1 cellular context compared by ENCODE assay signal in the genomic region with DNA sequence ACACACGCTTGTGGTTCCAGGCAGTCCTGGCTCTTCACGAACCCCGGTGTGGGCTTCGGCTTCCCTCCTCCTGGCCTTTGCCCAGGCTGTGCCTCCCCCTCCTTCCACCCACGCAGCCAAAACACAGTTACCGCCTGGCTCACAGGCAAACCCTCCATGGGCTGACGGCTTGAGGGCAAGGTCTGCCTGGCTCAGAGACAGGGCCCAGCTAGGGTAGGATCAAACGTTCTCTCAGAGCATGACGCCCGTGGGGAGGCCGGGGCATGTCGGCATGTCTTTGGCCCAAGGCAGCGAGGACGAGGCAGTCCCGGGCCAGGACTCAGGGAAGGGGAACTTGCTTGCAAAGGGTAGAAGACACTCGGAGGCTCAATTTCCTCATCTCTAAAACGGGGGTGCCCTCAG.
TF ChIP-seq lines count a peak whose summit lies in the region.

No MANE protein-coding gene starts in this region.

TF ChIP-seq in HepG2, 621 proteins besides CTCF, POLR2A, EP300 and RAD21 (continued from another document and continues in another):
- TF ChIP-seq RERE (CRISPR knock-in tag; IDR thresholded peaks at IDR 0.05; ENCODE audit: low read depth): no peak
- TF ChIP-seq ZFP90 (CRISPR knock-in tag; IDR thresholded peaks at IDR 0.05; ENCODE audit: borderline replicate concordance): no peak
- TF ChIP-seq MED13 (CRISPR knock-in tag; IDR thresholded peaks at IDR 0.05): no peak
- TF ChIP-seq MTA3 (CRISPR knock-in tag; IDR thresholded peaks at IDR 0.05): no peak
- peak; percentile 38 for TF ChIP-seq HDAC2 (CRISPR knock-in tag; IDR thresholded peaks at IDR 0.05)
- no peak for TF ChIP-seq PAWR (CRISPR knock-in tag; IDR thresholded peaks at IDR 0.05; ENCODE audit: borderline replicate concordance)
- no peak for TF ChIP-seq POLR2AphosphoS5 (IDR thresholded peaks at IDR 0.05; ENCODE audit: low read depth, low read length)
- no peak for TF ChIP-seq SSRP1 (CRISPR knock-in tag; IDR thresholded peaks at IDR 0.05)
- TF ChIP-seq KDM5A (IDR thresholded peaks at IDR 0.05; ENCODE audit: borderline replicate concordance, low read length): no peak
- TF ChIP-seq HNRNPL (IDR thresholded peaks at IDR 0.05; ENCODE audit: low read depth, low read length): peak; percentile 94
- no peak for TF ChIP-seq NFIC (IDR thresholded peaks at IDR 0.05; ENCODE audit: low read length)
- TF ChIP-seq SALL1 (CRISPR knock-in tag; IDR thresholded peaks at IDR 0.05): peak; percentile 86
- peak; percentile 69; the same call in 1 of the 2 replicates for TF ChIP-seq ZNF17 (CRISPR knock-in tag; IDR thresholded peaks at IDR 0.05)
- TF ChIP-seq HIVEP1 (CRISPR knock-in tag; IDR thresholded peaks at IDR 0.05): peak; percentile 56; the same call in 1 of the 2 replicates
- TF ChIP-seq CSRNP1 (CRISPR knock-in tag; IDR thresholded peaks at IDR 0.05): no peak
- TF ChIP-seq ZNF367 (CRISPR knock-in tag; IDR thresholded peaks at IDR 0.05; ENCODE audit: borderline replicate concordance): no peak
- no peak for TF ChIP-seq ZNF33A (CRISPR knock-in tag; IDR thresholded peaks at IDR 0.05; ENCODE audit: borderline replicate concordance)
- TF ChIP-seq HOXA9 (CRISPR knock-in tag; IDR thresholded peaks at IDR 0.05; ENCODE audit: borderline replicate concordance): no peak
- no peak for TF ChIP-seq ZSCAN30 (CRISPR knock-in tag; IDR thresholded peaks at IDR 0.05)
- peak; percentile 36; the same call in 1 of the 2 replicates for TF ChIP-seq RXRA (CRISPR knock-in tag; IDR thresholded peaks at IDR 0.05)
- no peak for TF ChIP-seq EEA1 (CRISPR knock-in tag; IDR thresholded peaks at IDR 0.05; ENCODE audit: borderline replicate concordance)
- no peak for TF ChIP-seq AHR (CRISPR knock-in tag; IDR thresholded peaks at IDR 0.05)
- no peak for TF ChIP-seq ATF5 (CRISPR knock-in tag; IDR thresholded peaks at IDR 0.05; ENCODE audit: low read depth)
- peak; percentile 53; the same call in 1 of the 2 replicates for TF ChIP-seq ZMYM2 (CRISPR knock-in tag; IDR thresholded peaks at IDR 0.05)
- no peak for TF ChIP-seq ZNF512B (CRISPR knock-in tag; IDR thresholded peaks at IDR 0.05; ENCODE audit: borderline replicate concordance)
- TF ChIP-seq ZKSCAN5 (CRISPR knock-in tag; IDR thresholded peaks at IDR 0.05): no peak
- TF ChIP-seq AGO2 (optimal IDR thresholded peaks at IDR 0.05; ENCODE audit: low read depth, low read length): no peak
- TF ChIP-seq, protein P1, sequence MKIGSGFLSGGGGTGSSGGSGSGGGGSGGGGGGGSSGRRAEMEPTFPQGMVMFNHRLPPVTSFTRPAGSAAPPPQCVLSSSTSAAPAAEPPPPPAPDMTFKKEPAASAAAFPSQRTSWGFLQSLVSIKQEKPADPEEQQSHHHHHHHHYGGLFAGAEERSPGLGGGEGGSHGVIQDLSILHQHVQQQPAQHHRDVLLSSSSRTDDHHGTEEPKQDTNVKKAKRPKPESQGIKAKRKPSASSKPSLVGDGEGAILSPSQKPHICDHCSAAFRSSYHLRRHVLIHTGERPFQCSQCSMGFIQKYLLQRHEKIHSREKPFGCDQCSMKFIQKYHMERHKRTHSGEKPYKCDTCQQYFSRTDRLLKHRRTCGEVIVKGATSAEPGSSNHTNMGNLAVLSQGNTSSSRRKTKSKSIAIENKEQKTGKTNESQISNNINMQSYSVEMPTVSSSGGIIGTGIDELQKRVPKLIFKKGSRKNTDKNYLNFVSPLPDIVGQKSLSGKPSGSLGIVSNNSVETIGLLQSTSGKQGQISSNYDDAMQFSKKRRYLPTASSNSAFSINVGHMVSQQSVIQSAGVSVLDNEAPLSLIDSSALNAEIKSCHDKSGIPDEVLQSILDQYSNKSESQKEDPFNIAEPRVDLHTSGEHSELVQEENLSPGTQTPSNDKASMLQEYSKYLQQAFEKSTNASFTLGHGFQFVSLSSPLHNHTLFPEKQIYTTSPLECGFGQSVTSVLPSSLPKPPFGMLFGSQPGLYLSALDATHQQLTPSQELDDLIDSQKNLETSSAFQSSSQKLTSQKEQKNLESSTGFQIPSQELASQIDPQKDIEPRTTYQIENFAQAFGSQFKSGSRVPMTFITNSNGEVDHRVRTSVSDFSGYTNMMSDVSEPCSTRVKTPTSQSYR (CRISPR knock-in tag; IDR thresholded peaks at IDR 0.05; ENCODE audit: borderline replicate concordance): peak; percentile 35; the same call in 1 of the 2 replicates
- TF ChIP-seq CCDC6 (CRISPR knock-in tag; IDR thresholded peaks at IDR 0.05): 0 out of 2 replicates have a peak, but pooled peaks have one; percentile 35
- no peak for TF ChIP-seq ARID3A (IDR thresholded peaks at IDR 0.05; ENCODE audit: low read depth, low read length)
- peak; percentile 8 for TF ChIP-seq RBM39 (IDR thresholded peaks at IDR 0.05; ENCODE audit: low read depth, low read length, poor library complexity, severe bottlenecking)
- no peak for TF ChIP-seq ZNF780A (CRISPR knock-in tag; IDR thresholded peaks at IDR 0.05)
- TF ChIP-seq REPIN1 (CRISPR knock-in tag; IDR thresholded peaks at IDR 0.05; ENCODE audit: borderline replicate concordance, low read depth): no peak
- TF ChIP-seq, protein P2, sequence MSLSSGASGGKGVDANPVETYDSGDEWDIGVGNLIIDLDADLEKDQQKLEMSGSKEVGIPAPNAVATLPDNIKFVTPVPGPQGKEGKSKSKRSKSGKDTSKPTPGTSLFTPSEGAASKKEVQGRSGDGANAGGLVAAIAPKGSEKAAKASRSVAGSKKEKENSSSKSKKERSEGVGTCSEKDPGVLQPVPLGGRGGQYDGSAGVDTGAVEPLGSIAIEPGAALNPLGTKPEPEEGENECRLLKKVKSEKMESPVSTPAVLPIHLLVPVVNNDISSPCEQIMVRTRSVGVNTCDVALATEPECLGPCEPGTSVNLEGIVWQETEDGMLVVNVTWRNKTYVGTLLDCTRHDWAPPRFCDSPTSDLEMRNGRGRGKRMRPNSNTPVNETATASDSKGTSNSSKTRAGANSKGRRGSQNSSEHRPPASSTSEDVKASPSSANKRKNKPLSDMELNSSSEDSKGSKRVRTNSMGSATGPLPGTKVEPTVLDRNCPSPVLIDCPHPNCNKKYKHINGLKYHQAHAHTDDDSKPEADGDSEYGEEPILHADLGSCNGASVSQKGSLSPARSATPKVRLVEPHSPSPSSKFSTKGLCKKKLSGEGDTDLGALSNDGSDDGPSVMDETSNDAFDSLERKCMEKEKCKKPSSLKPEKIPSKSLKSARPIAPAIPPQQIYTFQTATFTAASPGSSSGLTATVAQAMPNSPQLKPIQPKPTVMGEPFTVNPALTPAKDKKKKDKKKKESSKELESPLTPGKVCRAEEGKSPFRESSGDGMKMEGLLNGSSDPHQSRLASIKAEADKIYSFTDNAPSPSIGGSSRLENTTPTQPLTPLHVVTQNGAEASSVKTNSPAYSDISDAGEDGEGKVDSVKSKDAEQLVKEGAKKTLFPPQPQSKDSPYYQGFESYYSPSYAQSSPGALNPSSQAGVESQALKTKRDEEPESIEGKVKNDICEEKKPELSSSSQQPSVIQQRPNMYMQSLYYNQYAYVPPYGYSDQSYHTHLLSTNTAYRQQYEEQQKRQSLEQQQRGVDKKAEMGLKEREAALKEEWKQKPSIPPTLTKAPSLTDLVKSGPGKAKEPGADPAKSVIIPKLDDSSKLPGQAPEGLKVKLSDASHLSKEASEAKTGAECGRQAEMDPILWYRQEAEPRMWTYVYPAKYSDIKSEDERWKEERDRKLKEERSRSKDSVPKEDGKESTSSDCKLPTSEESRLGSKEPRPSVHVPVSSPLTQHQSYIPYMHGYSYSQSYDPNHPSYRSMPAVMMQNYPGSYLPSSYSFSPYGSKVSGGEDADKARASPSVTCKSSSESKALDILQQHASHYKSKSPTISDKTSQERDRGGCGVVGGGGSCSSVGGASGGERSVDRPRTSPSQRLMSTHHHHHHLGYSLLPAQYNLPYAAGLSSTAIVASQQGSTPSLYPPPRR (CRISPR knock-in tag; IDR thresholded peaks at IDR 0.05; ENCODE audit: borderline replicate concordance): peak; percentile 52
- no peak for TF ChIP-seq FOXC1 (CRISPR knock-in tag; IDR thresholded peaks at IDR 0.05; ENCODE audit: borderline replicate concordance)
- TF ChIP-seq HOXA3 (CRISPR knock-in tag; IDR thresholded peaks at IDR 0.05): no peak
- no peak for TF ChIP-seq SP5 (CRISPR knock-in tag; IDR thresholded peaks at IDR 0.05; ENCODE audit: borderline replicate concordance, low read depth)
- TF ChIP-seq POGZ (CRISPR knock-in tag; IDR thresholded peaks at IDR 0.05): no peak
- no peak for TF ChIP-seq ZNF383 (CRISPR knock-in tag; IDR thresholded peaks at IDR 0.05; ENCODE audit: borderline replicate concordance)
